Comparison of ENCODE assay signal across 1 cellular context in the genomic region with DNA sequence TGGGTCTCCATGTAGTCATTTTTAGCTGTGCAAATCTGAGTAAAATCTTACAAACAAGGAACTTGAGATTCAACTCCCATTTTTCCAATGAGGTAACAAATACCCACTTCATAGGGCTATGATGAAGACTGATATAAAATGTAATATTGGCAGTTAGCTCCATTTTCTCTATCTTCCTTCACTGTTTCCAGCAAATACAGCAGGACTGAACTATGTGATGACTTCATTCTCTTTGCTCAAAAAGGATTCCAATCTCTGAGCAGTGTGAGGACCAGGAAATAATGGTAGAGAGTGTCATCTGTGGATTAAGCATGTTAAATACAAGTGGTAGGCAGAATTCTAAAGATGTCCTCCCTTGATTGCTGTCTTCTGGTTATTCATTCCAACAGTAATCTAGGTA.
TF ChIP-seq lines count a peak whose summit lies in the region.

No MANE protein-coding gene starts in this region.

TF ChIP-seq in IMR-90, 13 proteins besides CTCF, POLR2A, EP300 and RAD21:
- TF ChIP-seq SMC3 (IDR thresholded peaks at IDR 0.05; ENCODE audit: low read depth, low read length) (no peak), MXI1 (IDR thresholded peaks at IDR 0.05; ENCODE audit: borderline replicate concordance, low read depth, low read length) (no peak), CHD1 (IDR thresholded peaks at IDR 0.05; ENCODE audit: low read depth, low read length) (no peak)
